Comparison of ENCODE assay signal across 9 cellular contexts in the genomic region with DNA sequence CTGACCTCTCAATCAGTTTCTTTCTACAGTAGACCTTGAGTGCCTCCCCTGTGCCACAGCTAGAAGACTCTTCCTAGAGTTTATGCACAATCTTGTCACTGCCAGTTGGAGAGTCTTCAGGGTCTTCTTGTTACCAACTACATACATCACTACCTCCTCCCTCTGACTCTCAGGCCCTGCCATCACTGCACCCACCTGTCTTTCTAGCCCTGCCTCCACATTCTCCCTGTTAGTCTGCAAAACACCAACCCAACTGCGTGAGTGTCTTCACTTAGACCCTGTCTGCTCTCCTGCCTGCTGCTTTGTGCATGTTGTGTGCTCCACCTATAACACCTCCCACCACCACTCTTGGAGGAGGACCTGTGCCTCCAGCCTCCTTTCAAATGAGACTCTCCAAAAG. TPM values are rescaled to one million over a fixed set of nuclear protein-coding genes. Genes with fewer than 3 reads are reported as not detected.
"Had no signal": no experiment of that assay in that cellular context is flagged by ENCODE, and none has a peak within 500 bp of the region (broad histone marks: within the 10 kb centered on the region; RNA-seq: fewer than 3 reads in every experiment).

No MANE protein-coding gene starts in this region.

- DNase-seq: GM23248, GOT3, H7, H9, HCEC 1CT, HFFc6 had no signal

- H3K9me3 ChIP-seq: HAP-1 had no signal

- H3K36me3 ChIP-seq: HAP-1 had no signal

- H3K4me1 Mint-ChIP-seq: GM23338, H9 had no signal

- ATAC-seq: GM23338, HCT116 had no signal

- H3K4me2 ChIP-seq: GM23338 had no signal

- H3K9ac ChIP-seq: GM23248 had no signal

- H3K9me3 Mint-ChIP-seq: GM23338, H9 had no signal

- H3K4me1 ChIP-seq: HAP-1 had no signal

- H2AFZ ChIP-seq: GM23248, GM23338 had no signal

- H3K4me3 Mint-ChIP-seq: GM23338, H9, HFFc6 had no signal

- H3K27ac ChIP-seq: GM23248 had no signal

- H3K4me3 ChIP-seq: GM23248, GM23338, HAP-1 had no signal

- H3K27ac Mint-ChIP-seq: GM23338, H9, HFFc6 had no signal

RNA-seq across cellular contexts. Expression of a gene that starts 34.4 kb away (rescaled TPM):
- total RNA-seq: GM23248 had no signal
